1 cellular context compared by ENCODE assay signal in the genomic region with DNA sequence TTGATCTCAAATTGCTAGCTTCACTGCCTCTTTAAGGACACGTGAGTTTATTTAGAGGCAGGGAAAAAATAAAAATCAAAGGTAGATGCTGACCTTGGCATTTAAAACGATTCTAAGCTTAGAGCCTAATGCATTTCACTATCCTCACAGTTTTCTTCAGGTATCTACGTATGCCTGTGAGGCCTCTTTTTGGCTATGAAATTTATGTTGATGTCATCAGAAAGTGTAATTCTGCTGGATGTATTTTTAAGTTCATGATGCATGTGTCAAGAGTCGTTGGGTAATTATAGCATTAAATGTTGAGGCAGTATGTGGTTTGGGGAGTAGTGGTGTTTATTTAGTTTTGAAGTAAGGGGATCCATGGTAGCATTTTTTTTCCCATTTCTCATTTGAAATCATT.
A peak's percentile ranks its signal among the peaks of the same experiment; 100 is the strongest.
TF ChIP-seq lines count a peak whose summit lies in the region.

No MANE protein-coding gene starts in this region.

TF ChIP-seq in IMR-90, 13 proteins besides CTCF, POLR2A, EP300 and RAD21:
- no peak for TF ChIP-seq USF2 (IDR thresholded peaks at IDR 0.05; ENCODE audit: low read depth, low read length)
- TF ChIP-seq SMC3 (IDR thresholded peaks at IDR 0.05; ENCODE audit: low read depth, low read length) = no peak
- no peak for TF ChIP-seq MXI1 (IDR thresholded peaks at IDR 0.05; ENCODE audit: borderline replicate concordance, low read depth, low read length)
- no peak for TF ChIP-seq RFX5 (IDR thresholded peaks at IDR 0.05; ENCODE audit: low read depth, low read length)
- TF ChIP-seq MAFK (IDR thresholded peaks at IDR 0.05; ENCODE audit: low read depth, low read length) = peak; percentile 68
